Comparison of ENCODE assay signal across 1 cellular context in the genomic region with DNA sequence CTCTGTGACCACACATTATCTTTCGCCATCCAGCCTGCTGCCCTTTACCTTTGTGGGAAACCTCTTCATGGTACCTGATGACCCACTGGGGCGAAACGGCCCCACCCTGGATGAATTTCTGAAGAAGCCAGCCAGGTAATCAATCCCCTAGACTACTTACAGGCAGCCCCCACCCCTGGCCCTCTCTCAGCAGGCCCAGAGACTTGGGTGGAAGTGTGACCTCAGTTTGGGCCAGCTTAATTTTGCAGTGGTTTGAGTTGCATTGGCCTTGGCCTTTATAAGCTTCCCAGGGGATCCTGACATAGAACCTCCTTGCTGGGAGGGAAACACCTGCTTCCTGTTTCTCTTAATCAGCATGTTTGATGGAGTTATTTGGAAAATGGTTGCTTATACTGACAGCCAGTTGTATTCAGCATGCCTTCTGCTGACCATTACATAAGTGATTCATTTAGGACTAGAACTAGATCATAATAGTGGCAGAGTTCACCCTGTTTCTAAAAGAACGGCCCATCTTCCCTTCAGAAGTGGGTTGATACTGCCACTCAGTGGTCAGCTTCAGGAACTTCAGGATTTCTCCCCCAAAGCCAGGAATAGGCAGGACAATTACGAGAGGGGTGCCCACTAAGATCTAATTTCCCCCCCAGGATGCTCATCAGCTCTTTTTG.
TF ChIP-seq lines count a peak whose summit lies in the region.

No MANE protein-coding gene starts in this region.

TF ChIP-seq in HepG2, 621 proteins besides CTCF, POLR2A, EP300 and RAD21 (continued from another document and continues in another):
- TF ChIP-seq MLXIP (CRISPR knock-in tag; IDR thresholded peaks at IDR 0.05; ENCODE audit: borderline replicate concordance) = 0 out of 2 replicates have a peak, but pooled peaks have one; percentile 56
- TF ChIP-seq SP2 (CRISPR knock-in tag; IDR thresholded peaks at IDR 0.05) = no peak
- peak; percentile 21; the same call in 1 of the 2 replicates for TF ChIP-seq KAT8 (CRISPR knock-in tag; IDR thresholded peaks at IDR 0.05)
- TF ChIP-seq, protein P1, sequence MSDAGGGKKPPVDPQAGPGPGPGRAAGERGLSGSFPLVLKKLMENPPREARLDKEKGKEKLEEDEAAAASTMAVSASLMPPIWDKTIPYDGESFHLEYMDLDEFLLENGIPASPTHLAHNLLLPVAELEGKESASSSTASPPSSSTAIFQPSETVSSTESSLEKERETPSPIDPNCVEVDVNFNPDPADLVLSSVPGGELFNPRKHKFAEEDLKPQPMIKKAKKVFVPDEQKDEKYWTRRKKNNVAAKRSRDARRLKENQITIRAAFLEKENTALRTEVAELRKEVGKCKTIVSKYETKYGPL (CRISPR knock-in tag; IDR thresholded peaks at IDR 0.05) = peak; percentile 60; the same call in 1 of the 2 replicates
- TF ChIP-seq, protein P2, sequence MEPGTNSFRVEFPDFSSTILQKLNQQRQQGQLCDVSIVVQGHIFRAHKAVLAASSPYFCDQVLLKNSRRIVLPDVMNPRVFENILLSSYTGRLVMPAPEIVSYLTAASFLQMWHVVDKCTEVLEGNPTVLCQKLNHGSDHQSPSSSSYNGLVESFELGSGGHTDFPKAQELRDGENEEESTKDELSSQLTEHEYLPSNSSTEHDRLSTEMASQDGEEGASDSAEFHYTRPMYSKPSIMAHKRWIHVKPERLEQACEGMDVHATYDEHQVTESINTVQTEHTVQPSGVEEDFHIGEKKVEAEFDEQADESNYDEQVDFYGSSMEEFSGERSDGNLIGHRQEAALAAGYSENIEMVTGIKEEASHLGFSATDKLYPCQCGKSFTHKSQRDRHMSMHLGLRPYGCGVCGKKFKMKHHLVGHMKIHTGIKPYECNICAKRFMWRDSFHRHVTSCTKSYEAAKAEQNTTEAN (CRISPR knock-in tag; conservative IDR thresholded peaks at IDR 0.05) = 0 out of 2 replicates have a peak, but pooled peaks have one; percentile 41
- TF ChIP-seq NONO (IDR thresholded peaks at IDR 0.05) = no peak
- 0 out of 2 replicates have a peak, but pooled peaks have one; percentile 13 for TF ChIP-seq NONO (CRISPR knock-in tag; conservative IDR thresholded peaks at IDR 0.05)
- no peak for TF ChIP-seq HOXD1 (CRISPR knock-in tag; IDR thresholded peaks at IDR 0.05)
- TF ChIP-seq, protein P3, sequence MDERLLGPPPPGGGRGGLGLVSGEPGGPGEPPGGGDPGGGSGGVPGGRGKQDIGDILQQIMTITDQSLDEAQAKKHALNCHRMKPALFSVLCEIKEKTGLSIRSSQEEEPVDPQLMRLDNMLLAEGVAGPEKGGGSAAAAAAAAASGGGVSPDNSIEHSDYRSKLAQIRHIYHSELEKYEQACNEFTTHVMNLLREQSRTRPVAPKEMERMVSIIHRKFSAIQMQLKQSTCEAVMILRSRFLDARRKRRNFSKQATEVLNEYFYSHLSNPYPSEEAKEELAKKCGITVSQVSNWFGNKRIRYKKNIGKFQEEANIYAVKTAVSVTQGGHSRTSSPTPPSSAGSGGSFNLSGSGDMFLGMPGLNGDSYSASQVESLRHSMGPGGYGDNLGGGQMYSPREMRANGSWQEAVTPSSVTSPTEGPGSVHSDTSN (CRISPR knock-in tag; IDR thresholded peaks at IDR 0.05) = no peak
- TF ChIP-seq RFXANK (CRISPR knock-in tag; IDR thresholded peaks at IDR 0.05) = peak; percentile 59; the same call in 1 of the 2 replicates
- peak; percentile 49; the same call in 1 of the 2 replicates for TF ChIP-seq ISL2 (CRISPR knock-in tag; IDR thresholded peaks at IDR 0.05)
- TF ChIP-seq, protein P4, sequence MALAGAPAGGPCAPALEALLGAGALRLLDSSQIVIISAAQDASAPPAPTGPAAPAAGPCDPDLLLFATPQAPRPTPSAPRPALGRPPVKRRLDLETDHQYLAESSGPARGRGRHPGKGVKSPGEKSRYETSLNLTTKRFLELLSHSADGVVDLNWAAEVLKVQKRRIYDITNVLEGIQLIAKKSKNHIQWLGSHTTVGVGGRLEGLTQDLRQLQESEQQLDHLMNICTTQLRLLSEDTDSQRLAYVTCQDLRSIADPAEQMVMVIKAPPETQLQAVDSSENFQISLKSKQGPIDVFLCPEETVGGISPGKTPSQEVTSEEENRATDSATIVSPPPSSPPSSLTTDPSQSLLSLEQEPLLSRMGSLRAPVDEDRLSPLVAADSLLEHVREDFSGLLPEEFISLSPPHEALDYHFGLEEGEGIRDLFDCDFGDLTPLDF (CRISPR knock-in tag; IDR thresholded peaks at IDR 0.05) = no peak
- TF ChIP-seq, protein P5, sequence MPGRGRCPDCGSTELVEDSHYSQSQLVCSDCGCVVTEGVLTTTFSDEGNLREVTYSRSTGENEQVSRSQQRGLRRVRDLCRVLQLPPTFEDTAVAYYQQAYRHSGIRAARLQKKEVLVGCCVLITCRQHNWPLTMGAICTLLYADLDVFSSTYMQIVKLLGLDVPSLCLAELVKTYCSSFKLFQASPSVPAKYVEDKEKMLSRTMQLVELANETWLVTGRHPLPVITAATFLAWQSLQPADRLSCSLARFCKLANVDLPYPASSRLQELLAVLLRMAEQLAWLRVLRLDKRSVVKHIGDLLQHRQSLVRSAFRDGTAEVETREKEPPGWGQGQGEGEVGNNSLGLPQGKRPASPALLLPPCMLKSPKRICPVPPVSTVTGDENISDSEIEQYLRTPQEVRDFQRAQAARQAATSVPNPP (CRISPR knock-in tag; IDR thresholded peaks at IDR 0.05) = no peak
- no peak for TF ChIP-seq JUNB (CRISPR knock-in tag; IDR thresholded peaks at IDR 0.05; ENCODE audit: borderline replicate concordance)
- TF ChIP-seq RXRB (CRISPR knock-in tag; IDR thresholded peaks at IDR 0.05; ENCODE audit: borderline replicate concordance) = peak; percentile 73; the same call in 1 of the 2 replicates
- peak; percentile 82; the same call in 1 of the 2 replicates for TF ChIP-seq ERF (CRISPR knock-in tag; IDR thresholded peaks at IDR 0.05)
- TF ChIP-seq HINFP (CRISPR knock-in tag; IDR thresholded peaks at IDR 0.05; ENCODE audit: low read depth) = no peak
- peak; percentile 26; the same call in 1 of the 2 replicates for TF ChIP-seq NFKBIZ (CRISPR knock-in tag; IDR thresholded peaks at IDR 0.05)
- peak; percentile 70; the same call in 1 of the 2 replicates for TF ChIP-seq ZNF552 (CRISPR knock-in tag; IDR thresholded peaks at IDR 0.05; ENCODE audit: borderline replicate concordance)
- TF ChIP-seq ZNF883 (CRISPR knock-in tag; IDR thresholded peaks at IDR 0.05; ENCODE audit: not compliant biosample characterization) = peak; percentile 41
- no peak for TF ChIP-seq SALL2 (CRISPR knock-in tag; IDR thresholded peaks at IDR 0.05)
- peak; percentile 52; the same call in 1 of the 2 replicates for TF ChIP-seq MAFF (IDR thresholded peaks at IDR 0.05; ENCODE audit: low read depth, low read length)
- TF ChIP-seq, protein P6, sequence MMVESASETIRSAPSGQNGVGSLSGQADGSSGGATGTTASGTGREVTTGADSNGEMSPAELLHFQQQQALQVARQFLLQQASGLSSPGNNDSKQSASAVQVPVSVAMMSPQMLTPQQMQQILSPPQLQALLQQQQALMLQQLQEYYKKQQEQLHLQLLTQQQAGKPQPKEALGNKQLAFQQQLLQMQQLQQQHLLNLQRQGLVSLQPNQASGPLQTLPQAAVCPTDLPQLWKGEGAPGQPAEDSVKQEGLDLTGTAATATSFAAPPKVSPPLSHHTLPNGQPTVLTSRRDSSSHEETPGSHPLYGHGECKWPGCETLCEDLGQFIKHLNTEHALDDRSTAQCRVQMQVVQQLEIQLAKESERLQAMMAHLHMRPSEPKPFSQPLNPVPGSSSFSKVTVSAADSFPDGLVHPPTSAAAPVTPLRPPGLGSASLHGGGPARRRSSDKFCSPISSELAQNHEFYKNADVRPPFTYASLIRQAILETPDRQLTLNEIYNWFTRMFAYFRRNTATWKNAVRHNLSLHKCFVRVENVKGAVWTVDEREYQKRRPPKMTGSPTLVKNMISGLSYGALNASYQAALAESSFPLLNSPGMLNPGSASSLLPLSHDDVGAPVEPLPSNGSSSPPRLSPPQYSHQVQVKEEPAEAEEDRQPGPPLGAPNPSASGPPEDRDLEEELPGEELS (CRISPR knock-in tag; IDR thresholded peaks at IDR 0.05) = peak; percentile 13; the same call in 1 of the 2 replicates
- no peak for TF ChIP-seq KLF13 (CRISPR knock-in tag; IDR thresholded peaks at IDR 0.05)
- TF ChIP-seq SATB2 (CRISPR knock-in tag; IDR thresholded peaks at IDR 0.05) = no peak; the same call in 1 of the 2 replicates
- no peak for TF ChIP-seq SNRNP70 (IDR thresholded peaks at IDR 0.05; ENCODE audit: low read depth, low read length)
- no peak for TF ChIP-seq TERF1 (CRISPR knock-in tag; IDR thresholded peaks at IDR 0.05)
- peak; percentile 54; the same call in 1 of the 2 replicates for TF ChIP-seq ZNF619 (CRISPR knock-in tag; IDR thresholded peaks at IDR 0.05)
- peak; percentile 77; the same call in 1 of the 2 replicates for TF ChIP-seq ZNF44 (CRISPR knock-in tag; IDR thresholded peaks at IDR 0.05)
- TF ChIP-seq, protein P7, sequence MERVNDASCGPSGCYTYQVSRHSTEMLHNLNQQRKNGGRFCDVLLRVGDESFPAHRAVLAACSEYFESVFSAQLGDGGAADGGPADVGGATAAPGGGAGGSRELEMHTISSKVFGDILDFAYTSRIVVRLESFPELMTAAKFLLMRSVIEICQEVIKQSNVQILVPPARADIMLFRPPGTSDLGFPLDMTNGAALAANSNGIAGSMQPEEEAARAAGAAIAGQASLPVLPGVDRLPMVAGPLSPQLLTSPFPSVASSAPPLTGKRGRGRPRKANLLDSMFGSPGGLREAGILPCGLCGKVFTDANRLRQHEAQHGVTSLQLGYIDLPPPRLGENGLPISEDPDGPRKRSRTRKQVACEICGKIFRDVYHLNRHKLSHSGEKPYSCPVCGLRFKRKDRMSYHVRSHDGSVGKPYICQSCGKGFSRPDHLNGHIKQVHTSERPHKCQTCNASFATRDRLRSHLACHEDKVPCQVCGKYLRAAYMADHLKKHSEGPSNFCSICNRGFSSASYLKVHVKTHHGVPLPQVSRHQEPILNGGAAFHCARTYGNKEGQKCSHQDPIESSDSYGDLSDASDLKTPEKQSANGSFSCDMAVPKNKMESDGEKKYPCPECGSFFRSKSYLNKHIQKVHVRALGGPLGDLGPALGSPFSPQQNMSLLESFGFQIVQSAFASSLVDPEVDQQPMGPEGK (CRISPR knock-in tag; IDR thresholded peaks at IDR 0.05) = 0 out of 2 replicates have a peak, but pooled peaks have one; percentile 10
- peak; percentile 50; the same call in 1 of the 2 replicates for TF ChIP-seq ZNF256 (CRISPR knock-in tag; conservative IDR thresholded peaks at IDR 0.05)
- 0 out of 2 replicates have a peak, but pooled peaks have one; percentile 37 for TF ChIP-seq ZNF230 (CRISPR knock-in tag; IDR thresholded peaks at IDR 0.05)
- TF ChIP-seq ZNF724P (CRISPR knock-in tag; IDR thresholded peaks at IDR 0.05; ENCODE audit: borderline replicate concordance) = peak; percentile 71; the same call in 1 of the 2 replicates
- peak; percentile 45; the same call in 1 of the 2 replicates for TF ChIP-seq ETV5 (CRISPR knock-in tag; IDR thresholded peaks at IDR 0.05; ENCODE audit: borderline replicate concordance)
- no peak for TF ChIP-seq ZNF20 (CRISPR knock-in tag; IDR thresholded peaks at IDR 0.05)
- TF ChIP-seq, protein P8, sequence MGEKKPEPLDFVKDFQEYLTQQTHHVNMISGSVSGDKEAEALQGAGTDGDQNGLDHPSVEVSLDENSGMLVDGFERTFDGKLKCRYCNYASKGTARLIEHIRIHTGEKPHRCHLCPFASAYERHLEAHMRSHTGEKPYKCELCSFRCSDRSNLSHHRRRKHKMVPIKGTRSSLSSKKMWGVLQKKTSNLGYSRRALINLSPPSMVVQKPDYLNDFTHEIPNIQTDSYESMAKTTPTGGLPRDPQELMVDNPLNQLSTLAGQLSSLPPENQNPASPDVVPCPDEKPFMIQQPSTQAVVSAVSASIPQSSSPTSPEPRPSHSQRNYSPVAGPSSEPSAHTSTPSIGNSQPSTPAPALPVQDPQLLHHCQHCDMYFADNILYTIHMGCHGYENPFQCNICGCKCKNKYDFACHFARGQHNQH (CRISPR knock-in tag; IDR thresholded peaks at IDR 0.05) = 0 out of 2 replicates have a peak, but pooled peaks have one; percentile 10
- TF ChIP-seq HMGA1 (CRISPR knock-in tag; conservative IDR thresholded peaks at IDR 0.05) = no peak
- peak; percentile 38; the same call in 1 of the 2 replicates for TF ChIP-seq RCOR2 (CRISPR knock-in tag; IDR thresholded peaks at IDR 0.05)
- 0 out of 3 replicates have a peak, but pooled peaks have one; percentile 29 for TF ChIP-seq MXI1 (IDR thresholded peaks at IDR 0.05; ENCODE audit: borderline replicate concordance, low read depth, low read length)
- peak; percentile 59 for TF ChIP-seq MIXL1 (CRISPR knock-in tag; IDR thresholded peaks at IDR 0.05)
